Comparison of ENCODE assay signal across 8 cellular contexts in the genomic region with DNA sequence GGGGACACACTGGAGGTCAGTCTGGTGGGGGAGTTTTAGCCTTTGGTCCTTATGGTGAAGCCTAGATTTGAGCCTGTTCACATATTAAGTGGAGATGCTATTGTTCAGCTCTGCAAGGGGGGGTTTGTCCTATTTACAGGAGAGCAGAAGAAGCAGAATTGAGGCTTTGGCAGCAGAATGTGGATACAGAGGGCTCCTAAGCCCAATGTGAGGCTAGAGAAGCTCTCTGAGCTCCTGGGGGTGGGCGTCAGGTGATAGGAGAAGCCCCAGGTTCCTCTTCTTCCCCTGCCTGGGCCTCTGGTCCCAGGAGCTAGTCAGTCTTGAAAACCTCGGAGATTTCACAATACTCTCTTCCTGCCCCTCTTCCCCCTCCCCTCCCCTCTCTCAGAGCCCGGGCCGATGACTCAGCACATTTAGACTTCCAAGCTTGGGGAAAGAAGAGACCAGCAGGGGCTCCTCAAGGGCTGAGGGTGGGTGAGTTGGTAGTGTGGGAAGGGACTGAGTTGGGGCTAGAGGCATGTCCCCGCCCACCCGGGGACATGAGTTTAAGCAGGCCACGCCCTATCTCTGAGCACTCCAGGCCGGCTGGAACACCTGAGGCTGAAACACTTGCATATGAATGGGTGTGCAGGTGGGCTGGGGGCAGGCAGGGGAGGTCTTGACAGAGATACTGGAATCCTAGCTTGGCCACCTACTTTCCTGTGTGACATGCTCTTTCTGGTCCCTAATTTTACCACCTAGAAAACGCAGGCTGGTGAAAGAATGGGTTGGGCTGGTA. TPM values are rescaled to one million over a fixed set of nuclear protein-coding genes. Genes with fewer than 3 reads are reported as not detected.
DNase-seq lines count a peak whose midpoint lies in the region; ATAC-seq and TF ChIP-seq lines count a peak whose summit lies in the region.

No MANE protein-coding gene starts in this region.

- POLR2A ChIA-PET in CD4-positive, alpha-beta memory T cell (lab: Charles Lee; ENCODE audit: partially characterized antibody): interaction anchor here (0.6 to 2.9 kb wide), 8 partner anchors 27 to 465 kb away, joined by 3 to 17 read pairs (median 4); partner anchors contain the start of genes GRIPAP1, OTUD5, PQBP1 and RBM3
- POLR2A ChIA-PET in SK-N-SH (lab: Yijun Ruan, JAX): no interaction called here

- H3K27me3 Mint-ChIP-seq in CD4-positive, alpha-beta memory T cell: no peaks in the 10 kb centered on the region

- peak; percentile 9 for ATAC-seq in left ventricle myocardium superior
- ATAC-seq in GM18505 (IDR thresholded peaks at IDR 0.05; ENCODE audit: unreplicated experiment): no peak
- ATAC-seq in HG02970 (IDR thresholded peaks at IDR 0.05; ENCODE audit: low FRiP score, unreplicated experiment): no peak

- peak in 1 of 2 experiments; percentile 17; a peak in 1 of 4 replicates for TF ChIP-seq EP300 in SK-N-SH (IDR thresholded peaks at IDR 0.05; ENCODE audit: borderline replicate concordance in 1 of 2, low read depth in 1 of 2, low read length in 1 of 2)

- no peaks in the 10 kb centered on the region for H3K27me3 ChIP-seq in CD4-positive, alpha-beta memory T cell (ENCODE audit: insufficient read depth, low read length)
- H3K27me3 ChIP-seq in SK-N-SH (ENCODE audit: insufficient read depth): no peaks in the 10 kb centered on the region; the same call in 1 of the 2 replicates

- H3K9me2 ChIP-seq in SK-N-SH: no peaks in the 10 kb centered on the region

- CTCF ChIA-PET in CD4-positive, alpha-beta memory T cell (lab: Charles Lee; ENCODE audit: partially characterized antibody): interaction anchor here (0.6 to 0.7 kb wide), 2 partner anchors 29 to 302 kb away, joined by 3 read pairs; no protein-coding TSS in a partner anchor
- CTCF ChIA-PET in SK-N-SH (lab: Yijun Ruan, JAX): no interaction called here

- H2AFZ ChIP-seq in SK-N-SH (ENCODE audit: low read depth): no peak overlapping the region

- H3K4me1 Mint-ChIP-seq in CD4-positive, alpha-beta memory T cell: peaks cover 18 to 47% (median 30%) of the 10 kb centered on the region in 4 donors

- no peak for TF ChIP-seq RAD21 in SK-N-SH (IDR thresholded peaks at IDR 0.05; ENCODE audit: low read length)

- H3F3A ChIP-seq in SK-N-SH (replicated peaks; ENCODE audit: insufficient read depth): peaks cover 16% of the 10 kb centered on the region

- no peak for TF ChIP-seq POLR2A in GM18505 (IDR thresholded peaks at IDR 0.05; ENCODE audit: borderline replicate concordance, extremely low read depth, insufficient read depth, insufficient read length)

- H4K20me1 ChIP-seq in SK-N-SH (ENCODE audit: insufficient read depth): no peaks in the 10 kb centered on the region

- H3K4me3 Mint-ChIP-seq in CD4-positive, alpha-beta memory T cell: peak overlapping the region in 6 of 8 donors; percentile 21 to 69 (median 43)

- no peaks in the 10 kb centered on the region for H3K9me3 ChIP-seq in CD4-positive, alpha-beta memory T cell (ENCODE audit: control insufficient read depth in 1 of 2, low read length in 2 of 2)
- no peaks in the 10 kb centered on the region for H3K9me3 ChIP-seq in SK-N-SH

- peaks cover 39% of the 10 kb centered on the region for H3K4me1 ChIP-seq in CD4-positive, alpha-beta memory T cell (ENCODE audit: insufficient read depth, low read length)
- H3K4me1 ChIP-seq in SK-N-SH (ENCODE audit: control insufficient read depth in 1 of 2, insufficient read depth in 2 of 2, low read depth in 1 of 2, low read length in 1 of 2): peaks cover 8 to 17% of the 10 kb centered on the region in 2 experiments; a peak in 3 of 4 replicates

- peak; percentile 31 for TF ChIP-seq CTCF in SK-N-SH (IDR thresholded peaks at IDR 0.05)

- peaks cover 53% of the 10 kb centered on the region for H3K79me2 ChIP-seq in SK-N-SH (ENCODE audit: insufficient read depth)

- peak overlapping the region; percentile 25; the same call in 1 of the 2 replicates for H3K9ac ChIP-seq in SK-N-SH

- H3K27ac ChIP-seq in CD4-positive, alpha-beta memory T cell (ENCODE audit: low read depth, low read length): peak overlapping the region; percentile 42
- H3K27ac ChIP-seq in SK-N-SH (ENCODE audit: low read depth in 2 of 2, low read length in 1 of 2): peak overlapping the region; percentile 41 to 83

- H3K4me2 ChIP-seq in SK-N-SH: peak overlapping the region; percentile 81

- WGBS in SK-N-SH (ENCODE audit: low lambda C conversion rate): 7% methylated on average over 7 of the region's 9 CpGs

- peak overlapping the region; percentile 64 to 96 (median 81) for H3K27ac Mint-ChIP-seq in CD4-positive, alpha-beta memory T cell

- peaks cover 2 to 24% of the 10 kb centered on the region in 2 donors for H3K36me3 Mint-ChIP-seq in CD4-positive, alpha-beta memory T cell

- H3K4me3 ChIP-seq in CD4-positive, alpha-beta memory T cell (ENCODE audit: low read length in 2 of 2): no peak overlapping the region
- H3K4me3 ChIP-seq in SK-N-SH (ENCODE audit: low read depth in 2 of 2, low read length in 1 of 2): peak overlapping the region in 1 of 2 experiments; percentile 76; a peak in 1 of 4 replicates

- H3K9me3 Mint-ChIP-seq in CD4-positive, alpha-beta memory T cell: peaks cover 0 to 1% (median 0%) of the 10 kb centered on the region in 8 donors

- peaks cover 10% of the 10 kb centered on the region for H3K36me3 ChIP-seq in CD4-positive, alpha-beta memory T cell (ENCODE audit: insufficient read depth, low read length)
- H3K36me3 ChIP-seq in SK-N-SH (replicated peaks in 1 of 2; ENCODE audit: control insufficient read depth in 1 of 2, insufficient read depth in 2 of 2, low read length in 1 of 2): peaks cover 3 to 15% of the 10 kb centered on the region in 2 experiments

- intact Hi-C loops in CD4-positive, alpha-beta memory T cell (cut with micrococcal nuclease): loop anchor here (5.0 to 10.0 kb wide), 2 partner anchors 83 to 395 kb away; partner anchors contain the start of gene GPKOW
- intact Hi-C loops in left ventricle myocardium superior (cut with micrococcal nuclease): no loop called here
- intact Hi-C loops in posterior vena cava (cut with DNase I): no loop called here

- peak; percentile 7 to 61 (median 24) for DNase-seq in CD4-positive, alpha-beta memory T cell
- peak; percentile 96 for DNase-seq in HuH-7 (ENCODE audit: low spot score)
- DNase-seq in SK-N-SH: peak; percentile 36
- DNase-seq in amygdala (lab: John Stamatoyannopoulos, UW): peak in 43 of 56 donors; percentile 2 to 70 (median 20)
- DNase-seq in left ventricle myocardium superior: peak; percentile 64
- DNase-seq in posterior vena cava (ENCODE audit: low spot score): peak; percentile 87

TF ChIP-seq in SK-N-SH, 30 proteins besides CTCF, POLR2A, EP300 and RAD21 (continues in another document):
- no peak for TF ChIP-seq USF1 (IDR thresholded peaks at IDR 0.05; ENCODE audit: borderline replicate concordance, low read depth)
- TF ChIP-seq MAX (IDR thresholded peaks at IDR 0.05; ENCODE audit: low read depth): 0 out of 2 replicates have a peak, but pooled peaks have one; percentile 29

RNA-seq across cellular contexts. Expression of gene TFE3, which starts 3.4 kb away (rescaled TPM):
- 10 to 100 TPM; 35.5 to 37.6 TPM for total RNA-seq in CD4-positive, alpha-beta memory T cell
- 1 to 10 TPM; 3.0 to 8.0 TPM for polyA plus RNA-seq in CD4-positive, alpha-beta memory T cell
- 14.0 and 14.6 TPM in 2 replicates for polyA plus RNA-seq in SK-N-SH (2012; rRNA removed)
- 7.5 and 10.4 TPM in 2 replicates for polyA plus RNA-seq in SK-N-SH (2012; cell fraction: cytosol; rRNA removed)
- 24.4 and 28.5 TPM in 2 replicates for polyA plus RNA-seq in SK-N-SH (2012; cell fraction: nucleus; rRNA removed)
- 18.5 TPM for total RNA-seq in left ventricle myocardium superior
- total RNA-seq in posterior vena cava: 10 to 100 TPM; 46.4 to 52.6 TPM

RNA-seq across cellular contexts. Expression of gene CCDC120, which starts 19.0 kb away (rescaled TPM):
- total RNA-seq in CD4-positive, alpha-beta memory T cell: 10 to 100 TPM in 1 of 2 experiments, 1 to 10 TPM in 1; 9.8 to 10.6 TPM
- under 1 TPM; 0.19 to 0.94 TPM for polyA plus RNA-seq in CD4-positive, alpha-beta memory T cell
- polyA plus RNA-seq in SK-N-SH (2012; rRNA removed): 1.6 and 2.1 TPM in 2 replicates
- polyA plus RNA-seq in SK-N-SH (2012; cell fraction: cytosol; rRNA removed): 1.1 and 1.5 TPM in 2 replicates
- 7.7 and 8.9 TPM in 2 replicates for polyA plus RNA-seq in SK-N-SH (2012; cell fraction: nucleus; rRNA removed)
- total RNA-seq in left ventricle myocardium superior (1.7 TPM), posterior vena cava (1 to 10 TPM; 3.0 to 4.1 TPM)

RNA-seq across cellular contexts. Expression of gene PRAF2, which starts 34.0 kb away (rescaled TPM):
- 10 to 100 TPM; 25.4 to 28.9 TPM for total RNA-seq in CD4-positive, alpha-beta memory T cell
- 10 to 100 TPM; 29.3 to 60.1 TPM for polyA plus RNA-seq in CD4-positive, alpha-beta memory T cell
- polyA plus RNA-seq in SK-N-SH (2012; rRNA removed): 67.6 and 91.9 TPM in 2 replicates
- 47.9 and 82.0 TPM in 2 replicates for polyA plus RNA-seq in SK-N-SH (2012; cell fraction: cytosol; rRNA removed)
- polyA plus RNA-seq in SK-N-SH (2012; cell fraction: nucleus; rRNA removed): 41.6 and 50.7 TPM in 2 replicates
- total RNA-seq in left ventricle myocardium superior: 6.3 TPM
- total RNA-seq in posterior vena cava: 10 to 100 TPM; 36.4 to 42.6 TPM

RNA-seq across cellular contexts. Expression of gene GRIPAP1, which starts 37.7 kb away (rescaled TPM):
- 100 to 1,000 TPM in 1 of 2 experiments, 10 to 100 TPM in 1; 99.6 to 111 TPM for total RNA-seq in CD4-positive, alpha-beta memory T cell
- 10 to 100 TPM in 1 of 2 donors, 1 to 10 TPM in 1; 4.8 to 18.7 TPM for polyA plus RNA-seq in CD4-positive, alpha-beta memory T cell
- polyA plus RNA-seq in SK-N-SH (2012; rRNA removed): 63.6 and 66.9 TPM in 2 replicates
- polyA plus RNA-seq in SK-N-SH (2012; cell fraction: cytosol; rRNA removed): 39.7 and 47.3 TPM in 2 replicates
- polyA plus RNA-seq in SK-N-SH (2012; cell fraction: nucleus; rRNA removed): 172 and 184 TPM in 2 replicates
- total RNA-seq in left ventricle myocardium superior (18.1 TPM), posterior vena cava (10 to 100 TPM; 27.6 to 31.6 TPM)

RNA-seq across cellular contexts. Expression of gene WDR45, which starts 39.9 kb away (rescaled TPM):
- total RNA-seq in CD4-positive, alpha-beta memory T cell: 100 to 1,000 TPM; 102 to 126 TPM
- polyA plus RNA-seq in CD4-positive, alpha-beta memory T cell: 10 to 100 TPM; 43.2 to 57.3 TPM
- 108 and 129 TPM in 2 replicates for polyA plus RNA-seq in SK-N-SH (2012; rRNA removed)
- 40.6 and 56.6 TPM in 2 replicates for polyA plus RNA-seq in SK-N-SH (2012; cell fraction: cytosol; rRNA removed)
- 495 and 561 TPM in 2 replicates for polyA plus RNA-seq in SK-N-SH (2012; cell fraction: nucleus; rRNA removed)
- total RNA-seq in left ventricle myocardium superior: 65.4 TPM
- 10 to 100 TPM; 49.8 to 51.9 TPM for total RNA-seq in posterior vena cava

Comparison
In these comparisons a context has a peak if more than half of its experiments do, and no peak if none do; other contexts are left out.
1. DNase-seq: peak in every context shown above with its lines; median percentile 96 in HuH-7; 87 in posterior vena cava; 64 in left ventricle myocardium superior; 36 in SK-N-SH; 24 in CD4-positive, alpha-beta memory T cell; 20 in amygdala.